1 cellular context compared by ENCODE assay signal in genomic region chr17:18254888-18255649, GRCh38.
TF ChIP-seq lines count a peak whose summit lies in the region.

No MANE protein-coding gene starts in this region.

TF ChIP-seq in HCT116, 20 proteins besides CTCF, POLR2A, EP300 and RAD21:
- TF ChIP-seq FOSL1 (IDR thresholded peaks at IDR 0.05; ENCODE audit: low read depth) (no peak), REST (IDR thresholded peaks at IDR 0.05; ENCODE audit: low read depth) (no peak), POLR2AphosphoS5 (IDR thresholded peaks at IDR 0.05; ENCODE audit: low read depth, low read length) (no peak), ATF3 (IDR thresholded peaks at IDR 0.05) (no peak), MAX (IDR thresholded peaks at IDR 0.05) (no peak), CBX3 (IDR thresholded peaks at IDR 0.05; ENCODE audit: low read depth) (no peak), SIN3A (IDR thresholded peaks at IDR 0.05; ENCODE audit: low read depth) (no peak)
